In the genomic region with DNA sequence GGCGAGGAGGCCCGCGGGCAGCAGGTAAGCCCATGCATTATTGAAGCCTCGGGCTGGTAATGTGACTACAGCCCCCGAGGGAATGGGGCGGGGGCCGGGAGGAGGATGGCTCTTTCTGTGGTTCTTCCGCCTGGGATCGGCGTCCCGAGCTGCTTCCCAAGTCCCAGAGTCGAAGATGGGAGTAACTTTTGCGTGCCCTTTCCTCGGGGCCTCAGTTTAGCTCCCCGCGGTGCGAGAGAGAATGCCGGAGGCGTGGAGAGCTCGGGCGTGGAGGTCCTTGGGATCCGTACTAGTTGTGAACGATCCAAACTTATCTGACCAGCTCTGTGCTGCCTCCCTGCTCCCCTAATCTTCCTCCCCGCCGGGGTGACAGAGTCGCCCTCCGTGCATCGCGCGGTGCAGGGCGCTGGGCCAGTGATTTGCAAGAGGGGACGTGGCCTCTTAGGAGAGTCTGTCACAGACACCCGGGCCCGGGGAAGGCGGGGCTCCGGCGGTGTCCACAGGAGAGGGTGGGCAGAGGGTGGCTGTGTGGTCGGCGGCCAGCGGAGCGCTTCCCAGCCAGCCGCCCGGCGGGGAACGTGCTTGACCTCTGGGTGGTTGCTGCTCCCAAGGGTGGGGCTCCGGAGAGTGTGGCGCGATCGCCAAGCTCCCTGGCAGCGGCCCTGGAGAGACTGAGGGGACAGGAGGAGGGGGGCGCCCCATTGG, we compare ENCODE assay signal across 1 cellular context.
TF ChIP-seq lines count a peak whose summit lies in the region.

No MANE protein-coding gene starts in this region.

TF ChIP-seq in H1, 55 proteins besides CTCF, POLR2A, EP300 and RAD21:
- TF ChIP-seq TAF7 (optimal IDR thresholded peaks at IDR 0.05; ENCODE audit: borderline replicate concordance, low read depth, low read length): no peak
- TF ChIP-seq, protein P1, sequence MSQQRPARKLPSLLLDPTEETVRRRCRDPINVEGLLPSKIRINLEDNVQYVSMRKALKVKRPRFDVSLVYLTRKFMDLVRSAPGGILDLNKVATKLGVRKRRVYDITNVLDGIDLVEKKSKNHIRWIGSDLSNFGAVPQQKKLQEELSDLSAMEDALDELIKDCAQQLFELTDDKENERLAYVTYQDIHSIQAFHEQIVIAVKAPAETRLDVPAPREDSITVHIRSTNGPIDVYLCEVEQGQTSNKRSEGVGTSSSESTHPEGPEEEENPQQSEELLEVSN (IDR thresholded peaks at IDR 0.05): no peak
- no peak for TF ChIP-seq RFX5 (IDR thresholded peaks at IDR 0.05; ENCODE audit: borderline replicate concordance, low read depth, low read length)
- peak; percentile 59 for TF ChIP-seq KDM4A (IDR thresholded peaks at IDR 0.05; ENCODE audit: low read depth, low read length, severe bottlenecking)
- no peak for TF ChIP-seq CBX8 (IDR thresholded peaks at IDR 0.05; ENCODE audit: borderline replicate concordance, low read depth, low read length)
- TF ChIP-seq BCL11A (IDR thresholded peaks at IDR 0.05; ENCODE audit: low read depth in 2 of 2, low read length in 2 of 2): no peak
- no peak for TF ChIP-seq RBBP5 (IDR thresholded peaks at IDR 0.05; ENCODE audit: borderline replicate concordance, low read depth, low read length)
- no peak for TF ChIP-seq YY1 (IDR thresholded peaks at IDR 0.05; ENCODE audit: low read depth, low read length)
- TF ChIP-seq HDAC2 (IDR thresholded peaks at IDR 0.05; ENCODE audit: borderline replicate concordance in 1 of 2, low read depth in 2 of 2, low read length in 2 of 2): peak in 1 of 2 experiments; percentile 19; a peak in 1 of 4 replicates
- no peak for TF ChIP-seq ASH2L (IDR thresholded peaks at IDR 0.05; ENCODE audit: low read length)
- no peak for TF ChIP-seq SIRT6 (IDR thresholded peaks at IDR 0.05; ENCODE audit: low read length)
- no peak for TF ChIP-seq SP4 (IDR thresholded peaks at IDR 0.05; ENCODE audit: low read length)
- no peak for TF ChIP-seq CHD1 (IDR thresholded peaks at IDR 0.05; ENCODE audit: low read depth, low read length)
- no peak for TF ChIP-seq BRCA1 (IDR thresholded peaks at IDR 0.05; ENCODE audit: low read depth, low read length)
- 0 out of 2 replicates have a peak, but pooled peaks have one; percentile 15 for TF ChIP-seq BACH1 (IDR thresholded peaks at IDR 0.05; ENCODE audit: low read length)
- TF ChIP-seq POLR2AphosphoS5 (IDR thresholded peaks at IDR 0.05; ENCODE audit: low read depth, low read length): no peak
- no peak for TF ChIP-seq SIN3A (conservative IDR thresholded peaks at IDR 0.05 in 1 of 2, IDR thresholded peaks at IDR 0.05 in 1 of 2; ENCODE audit: low read depth in 1 of 2, low read length in 2 of 2)
- no peak for TF ChIP-seq HDAC6 (IDR thresholded peaks at IDR 0.05; ENCODE audit: low read depth, low read length)
- no peak for TF ChIP-seq JUN (IDR thresholded peaks at IDR 0.05; ENCODE audit: low read depth, low read length)
- 0 out of 2 replicates have a peak, but pooled peaks have one; percentile 2 for TF ChIP-seq SUZ12 (IDR thresholded peaks at IDR 0.05; ENCODE audit: low read length)
- no peak for TF ChIP-seq TAF1 (IDR thresholded peaks at IDR 0.05; ENCODE audit: low read depth, low read length)
- no peak for TF ChIP-seq SAP30 (IDR thresholded peaks at IDR 0.05; ENCODE audit: insufficient read depth, insufficient replicate concordance, low read length)
TF ChIP-seq in H1: peak in this region for 4.
